In the genomic region with DNA sequence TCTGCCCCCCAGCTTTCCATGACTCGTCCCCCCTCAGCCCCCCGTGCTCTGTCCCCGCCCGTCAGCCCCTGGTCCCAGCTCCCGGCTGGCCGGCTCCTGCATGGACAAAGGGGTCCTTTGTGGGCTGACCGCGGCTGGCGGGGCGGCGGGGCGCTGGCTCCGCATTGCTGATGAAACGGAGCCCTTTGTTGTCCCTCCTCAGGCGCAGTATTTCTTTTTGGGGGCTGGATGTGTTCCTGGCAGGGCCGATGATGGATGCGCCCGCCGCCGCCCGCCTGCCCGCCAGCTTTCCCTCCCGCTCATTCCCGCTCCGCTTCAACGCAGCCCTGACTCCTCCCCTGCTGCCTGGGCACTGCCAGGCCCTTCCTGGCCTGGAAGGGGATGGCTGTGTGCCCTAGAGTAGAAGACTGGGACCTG, we compare ENCODE assay signal across 11 cellular contexts. TPM values are rescaled to one million over a fixed set of nuclear protein-coding genes. Genes with fewer than 3 reads are reported as not detected.
DNase-seq lines count a peak whose midpoint lies in the region; ATAC-seq and TF ChIP-seq lines count a peak whose summit lies in the region.
"Had no signal": no experiment of that assay in that cellular context is flagged by ENCODE, and none has a peak within 500 bp of the region (broad histone marks: within the 10 kb centered on the region; RNA-seq: fewer than 3 reads in every experiment).

No MANE protein-coding gene starts in this region.

- intact Hi-C loops in heart right ventricle (cut with DNase I) = no loop called here
- intact Hi-C loops in posterior cingulate gyrus (cut with DNase I) = no loop called here
- intact Hi-C loops in Caco-2 (cut with micrococcal nuclease; ENCODE audit: unreplicated experiment) = no loop called here

- no peak overlapping the region for H3K4me3 Mint-ChIP-seq in Caco-2 (ENCODE audit: unreplicated experiment)

- DNase-seq in C1 segment of cervical spinal cord (lab: John Stamatoyannopoulos, UW) = peak in 12 of 14 donors; percentile 68 to 97 (median 90)
- DNase-seq in SW480 (ENCODE audit: low spot score) = peak; percentile 82
- DNase-seq in heart right ventricle = no peak
- peak; percentile 84 to 98 (median 89) for DNase-seq in posterior cingulate gyrus
- no peak for DNase-seq in activated CD4-positive, alpha-beta T cell treated with anti-CD3 and anti-CD28 coated beads, Interleukin-2, amount 50 U/mL, for 1 hour
- DNase-seq in Caco-2 = no peak
- DNase-seq in activated T-cell treated with anti-CD3 and anti-CD28 coated beads for 4 hours = no peak
- DNase-seq in brain microvascular endothelial cell = no peak
- DNase-seq: amniotic stem cell, DND-41, NCI-H187 treated with DMSO at 0.1 percent for 48 hours had no signal

- H3K36me3 ChIP-seq in heart right ventricle (peaks cover 0 to 25% (median 10%) of the 10 kb centered on the region in 9 donors), Caco-2 (ENCODE audit: control insufficient read depth, insufficient read depth, low read length) (0 out of 2 replicates have a peak, but pooled peaks cover 2% of the 10 kb centered on the region), brain microvascular endothelial cell (replicated peaks) (peaks cover 20% of the 10 kb centered on the region)

- H3K27me3 Mint-ChIP-seq in Caco-2 (ENCODE audit: insufficient read depth, unreplicated experiment) = no peaks in the 10 kb centered on the region

- BruUV-seq in Caco-2 (replicated peaks; lab: Mats Ljungman, UMichigan) = no TSS peak

- H3K27me3 ChIP-seq in heart right ventricle (no peaks in the 10 kb centered on the region), Caco-2 (replicated peaks; ENCODE audit: control insufficient read depth, insufficient read depth, low read length) (no peaks in the 10 kb centered on the region), brain microvascular endothelial cell (replicated peaks) (no peaks in the 10 kb centered on the region)

- in situ Hi-C loops in brain microvascular endothelial cell (cut with HindIII; ENCODE audit: low pct_ligation_motif_present, low sequenced_read_pairs) = no loop called here

- peaks cover 7% of the 10 kb centered on the region for H3K4me1 Mint-ChIP-seq in Caco-2 (ENCODE audit: low read depth, unreplicated experiment)

- H3K9me3 Mint-ChIP-seq in Caco-2 (ENCODE audit: unreplicated experiment) = no peaks in the 10 kb centered on the region

- H3K27ac ChIP-seq in heart right ventricle (peak overlapping the region in 8 of 10 donors; percentile 65 to 84 (median 78)), brain microvascular endothelial cell (no peak overlapping the region)

- 62 to 69% methylated on average over 26 of the region's 26 CpGs for WGBS in heart right ventricle, 2 donors

- peaks cover 56% of the 10 kb centered on the region for H3K36me3 Mint-ChIP-seq in Caco-2 (ENCODE audit: insufficient read depth, unreplicated experiment)

- POLR2A ChIA-PET in Caco-2 (lab: Charles Lee) = no interaction called here

- no peak overlapping the region for H3K4me3 ChIP-seq in heart right ventricle
- no peak overlapping the region for H3K4me3 ChIP-seq in Caco-2 (ENCODE audit: low read depth, low read length)
- no peak overlapping the region for H3K4me3 ChIP-seq in brain microvascular endothelial cell (ENCODE audit: low read depth, low read length)

- TF ChIP-seq CTCF in heart right ventricle (IDR thresholded peaks at IDR 0.05) (no peak), Caco-2 (IDR thresholded peaks at IDR 0.05; ENCODE audit: insufficient read depth in 1 of 2, low read depth in 1 of 2, low read length in 1 of 2, severe bottlenecking in 1 of 2, unreplicated experiment in 1 of 2) (no peak), brain microvascular endothelial cell (IDR thresholded peaks at IDR 0.05; ENCODE audit: low read depth, low read length, missing control alignments) (no peak)

- H3K9me3 ChIP-seq in heart right ventricle = no peaks in the 10 kb centered on the region
- H3K9me3 ChIP-seq in Caco-2 = no peaks in the 10 kb centered on the region

- ATAC-seq in heart right ventricle = peak in 6 of 8 donors; percentile 26 to 61 (median 48)

- H3K27ac Mint-ChIP-seq in Caco-2 (ENCODE audit: unreplicated experiment) = no peak overlapping the region

- CTCF ChIA-PET in Caco-2 (lab: Charles Lee) = no interaction called here

- H3K4me1 ChIP-seq in heart right ventricle (peaks cover 44 to 84% (median 68%) of the 10 kb centered on the region in 9 donors), Caco-2 (peaks cover 10% of the 10 kb centered on the region)

RNA-seq across cellular contexts. Expression of gene CXXC5, which starts 28.8 kb away (rescaled TPM):
- 10 to 100 TPM; 30.7 to 51.6 (median 37.9) TPM for total RNA-seq in heart right ventricle
- 10 to 100 TPM; 28.7 to 31.4 TPM for polyA plus RNA-seq in heart right ventricle
- total RNA-seq in Caco-2 (2022) = 79.5 and 92.3 TPM in 2 replicates

Comparison
In these comparisons a context has a peak if more than half of its experiments do, and no peak if none do; other contexts are left out.
1. DNase-seq: peak in C1 segment of cervical spinal cord (12 of 14), SW480 (single experiment) and posterior cingulate gyrus (10 of 10); none in heart right ventricle (0 of 2), activated CD4-positive, alpha-beta T cell treated with anti-CD3 and anti-CD28 coated beads, Interleukin-2, amount 50 U/mL, for 1 hour (single experiment), Caco-2 (0 of 2), activated T-cell treated with anti-CD3 and anti-CD28 coated beads for 4 hours (single experiment) and brain microvascular endothelial cell (single experiment).